ENCODE assay signal across 8 cellular contexts in the genomic region with DNA sequence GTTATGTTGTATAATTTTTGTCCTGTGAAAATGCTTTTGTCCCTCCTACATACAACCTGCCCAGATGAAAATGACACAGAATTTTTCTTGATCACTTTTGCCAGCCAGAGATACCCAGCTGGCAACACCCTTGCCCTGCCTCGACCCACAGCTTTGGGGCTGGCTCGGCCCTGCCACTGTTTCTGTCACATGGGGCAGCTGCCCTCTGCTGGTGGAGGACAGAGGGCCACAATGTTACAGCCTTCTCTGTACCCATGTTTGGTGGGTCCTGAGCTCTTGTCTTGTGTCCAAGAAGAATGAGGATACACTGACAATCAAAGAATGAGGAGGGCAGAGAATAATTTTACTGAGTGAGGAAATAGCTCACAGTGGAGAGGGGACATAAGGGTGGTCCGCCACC. TPM values are rescaled to one million over a fixed set of nuclear protein-coding genes. Genes with fewer than 3 reads are reported as not detected.
DNase-seq lines count a peak whose midpoint lies in the region; ATAC-seq and TF ChIP-seq lines count a peak whose summit lies in the region.

No MANE protein-coding gene starts in this region.

- intact Hi-C loops in heart right ventricle (cut with DNase I) = no loop called here

- DNase-seq in heart right ventricle (no peak), right atrium auricular region (ENCODE audit: low spot score) (no peak), Peyer's patch (peak in 2 of 3 donors; percentile 34 to 44), fibroblast of lung (ENCODE audit: low read depth in 2 of 2) (no peak), type B pancreatic cell (ENCODE audit: extremely low spot score, unreplicated experiment) (no peak), HuH-7 (ENCODE audit: low spot score) (no peak)

- H3K4me3 Mint-ChIP-seq in type B pancreatic cell = no peak overlapping the region

- H3K9ac ChIP-seq in fibroblast of lung (ENCODE audit: insufficient read depth, low read length) = no peak overlapping the region

- no peak overlapping the region for H3K4me3 ChIP-seq in heart right ventricle
- H3K4me3 ChIP-seq in right atrium auricular region = no peak overlapping the region
- H3K4me3 ChIP-seq in Peyer's patch = no peak overlapping the region
- H3K4me3 ChIP-seq in fibroblast of lung (replicated peaks in 1 of 4; ENCODE audit: control extremely low read depth in 1 of 4, insufficient read depth in 1 of 4, low read depth in 3 of 4, low read length in 4 of 4) = no peak overlapping the region

- no peak overlapping the region for H3K27ac ChIP-seq in heart right ventricle
- no peak overlapping the region for H3K27ac ChIP-seq in right atrium auricular region
- no peak overlapping the region for H3K27ac ChIP-seq in Peyer's patch
- H3K27ac ChIP-seq in fibroblast of lung (ENCODE audit: insufficient read depth, low read length) = no peak overlapping the region

- TF ChIP-seq CTCF in heart right ventricle (IDR thresholded peaks at IDR 0.05) = peak in 6 of 9 donors; percentile 11 to 36 (median 20)
- TF ChIP-seq CTCF in right atrium auricular region (IDR thresholded peaks at IDR 0.05) = no peak
- peak in 3 of 6 experiments; percentile 17 to 30 (median 18) for TF ChIP-seq CTCF in Peyer's patch (IDR thresholded peaks at IDR 0.05)
- TF ChIP-seq CTCF in fibroblast of lung (conservative IDR thresholded peaks at IDR 0.05 in 1 of 2, IDR thresholded peaks at IDR 0.05 in 1 of 2; ENCODE audit: low read depth in 1 of 2, low read length in 2 of 2) = peak; percentile 10 to 14
- TF ChIP-seq CTCF in type B pancreatic cell (conservative IDR thresholded peaks at IDR 0.05) = peak; percentile 48

- no peaks in the 10 kb centered on the region for H4K20me1 ChIP-seq in fibroblast of lung (ENCODE audit: control insufficient read depth, extremely low read depth, insufficient read depth, low read length)

- H3K27me3 ChIP-seq in heart right ventricle (peaks cover 0 to 72% (median 0%) of the 10 kb centered on the region in 7 donors), right atrium auricular region (peaks cover 0 to 2% of the 10 kb centered on the region in 2 donors), Peyer's patch (no peaks in the 10 kb centered on the region), fibroblast of lung (ENCODE audit: control insufficient read depth, insufficient read depth, low read length) (no peaks in the 10 kb centered on the region)

- no peak overlapping the region for H3K27ac Mint-ChIP-seq in type B pancreatic cell

- peaks cover 7% of the 10 kb centered on the region for H3K9me3 Mint-ChIP-seq in type B pancreatic cell

- H3K4me2 ChIP-seq in fibroblast of lung (ENCODE audit: extremely low read depth, insufficient read depth, low read length) = no peak overlapping the region

- no peaks in the 10 kb centered on the region for H3K4me1 Mint-ChIP-seq in type B pancreatic cell (ENCODE audit: unreplicated experiment)

- H3K36me3 ChIP-seq in heart right ventricle (no peaks in the 10 kb centered on the region), right atrium auricular region (no peaks in the 10 kb centered on the region), Peyer's patch (no peaks in the 10 kb centered on the region), fibroblast of lung (ENCODE audit: control insufficient read depth, insufficient read depth, low read length) (no peaks in the 10 kb centered on the region)

- WGBS in heart right ventricle, 2 donors = 77 to 87% methylated on average over 3 of the region's 3 CpGs

- no peaks in the 10 kb centered on the region for H3K9me3 ChIP-seq in heart right ventricle
- H3K9me3 ChIP-seq in right atrium auricular region = no peaks in the 10 kb centered on the region
- no peaks in the 10 kb centered on the region for H3K9me3 ChIP-seq in Peyer's patch
- no peaks in the 10 kb centered on the region for H3K9me3 ChIP-seq in fibroblast of lung (ENCODE audit: control insufficient read depth, insufficient read depth, low read depth, low read length)

- H3K4me1 ChIP-seq in heart right ventricle (no peaks in the 10 kb centered on the region), right atrium auricular region (no peaks in the 10 kb centered on the region), Peyer's patch (no peaks in the 10 kb centered on the region), fibroblast of lung (ENCODE audit: control insufficient read depth, extremely low read depth, insufficient read depth, low read length) (no peaks in the 10 kb centered on the region)

- ATAC-seq in heart right ventricle (no peak), HG02938 (IDR thresholded peaks at IDR 0.05; ENCODE audit: unreplicated experiment) (no peak), GM21619 (IDR thresholded peaks at IDR 0.05; ENCODE audit: unreplicated experiment) (no peak)

- H2AFZ ChIP-seq in fibroblast of lung (ENCODE audit: low read length) = no peak overlapping the region

- no peaks in the 10 kb centered on the region for H3K79me2 ChIP-seq in fibroblast of lung (ENCODE audit: control insufficient read depth, insufficient read depth, low read length)

- H3K36me3 Mint-ChIP-seq in type B pancreatic cell = no peaks in the 10 kb centered on the region

- no peak for TF ChIP-seq POLR2A in Peyer's patch (IDR thresholded peaks at IDR 0.05)

- no peaks in the 10 kb centered on the region for H3K27me3 Mint-ChIP-seq in type B pancreatic cell

RNA-seq across cellular contexts. Expression of gene BMP15, which starts 31.1 kb away (rescaled TPM):
- not detected for total RNA-seq in heart right ventricle
- not detected for polyA plus RNA-seq in heart right ventricle
- not detected for total RNA-seq in right atrium auricular region
- not detected for total RNA-seq in Peyer's patch
- not detected in 2 replicates for total RNA-seq in fibroblast of lung
- polyA plus RNA-seq in fibroblast of lung = not detected in 2 replicates
- not detected in 2 replicates for polyA plus RNA-seq in fibroblast of lung (2012)
- polyA minus RNA-seq in fibroblast of lung (ENCODE audit: low replicate concordance) = not detected in 2 replicates
- not detected in 2 replicates for total RNA-seq in type B pancreatic cell (ENCODE audit: low replicate concordance)

Comparison
In these comparisons a context has a peak if more than half of its experiments do, and no peak if none do; other contexts are left out.
1. CTCF ChIP-seq: peak in heart right ventricle (6 of 9), fibroblast of lung (2 of 2) and type B pancreatic cell (single experiment); none in right atrium auricular region (0 of 2).
2. DNase-seq: peak in Peyer's patch (2 of 3); none in heart right ventricle (0 of 2), right atrium auricular region (single experiment), fibroblast of lung (0 of 2), type B pancreatic cell (single experiment) and HuH-7 (single experiment).